In genomic region chr10:124688889-124689670, GRCh38 we compare ENCODE assay signal across 1 cellular context.
A peak's percentile ranks its signal among the peaks of the same experiment; 100 is the strongest.
TF ChIP-seq lines count a peak whose summit lies in the region.

No MANE protein-coding gene starts in this region.

TF ChIP-seq in GM12878, 131 proteins besides CTCF, POLR2A, EP300 and RAD21 (continued from another document and continues in another):
- TF ChIP-seq RELB (IDR thresholded peaks at IDR 0.05; ENCODE audit: low read depth) (peak; percentile 86; the same call in 1 of the 2 replicates), RAD51 (IDR thresholded peaks at IDR 0.05) (peak; percentile 59; the same call in 1 of the 2 replicates), SMARCA5 (IDR thresholded peaks at IDR 0.05) (no peak), CBX5 (IDR thresholded peaks at IDR 0.05; ENCODE audit: low read depth) (no peak), HSF1 (IDR thresholded peaks at IDR 0.05; ENCODE audit: low read depth, low read length) (no peak), YY1 (IDR thresholded peaks at IDR 0.05; ENCODE audit: low read depth, low read length) (0 out of 2 replicates have a peak, but pooled peaks have one; percentile 11), ZBTB40 (IDR thresholded peaks at IDR 0.05; ENCODE audit: borderline replicate concordance) (no peak), SIN3A (IDR thresholded peaks at IDR 0.05; ENCODE audit: low read depth, low read length) (peak; percentile 88), PRDM15 (CRISPR knock-in tag; IDR thresholded peaks at IDR 0.05) (no peak), E2F4 (IDR thresholded peaks at IDR 0.05; ENCODE audit: low read depth, low read length) (no peak), PAX5 (IDR thresholded peaks at IDR 0.05; ENCODE audit: borderline replicate concordance, low read depth, low read length) (peak; percentile 94), NR2C2 (IDR thresholded peaks at IDR 0.05; ENCODE audit: borderline replicate concordance, control insufficient read depth, insufficient read length, low read depth) (no peak), BHLHE40 (IDR thresholded peaks at IDR 0.05; ENCODE audit: borderline replicate concordance in 1 of 2, low read depth in 2 of 2, low read length in 1 of 2) (peak; percentile 83 to 87), SP1 (IDR thresholded peaks at IDR 0.05; ENCODE audit: low read depth, low read length) (peak; percentile 62), SPI1 (IDR thresholded peaks at IDR 0.05; ENCODE audit: borderline replicate concordance, insufficient read depth, low read depth, low read length) (no peak), MTA3 (IDR thresholded peaks at IDR 0.05; ENCODE audit: borderline replicate concordance, low read length) (no peak), PAX8 (IDR thresholded peaks at IDR 0.05) (no peak), MEF2A (IDR thresholded peaks at IDR 0.05; ENCODE audit: insufficient read depth, low read depth, low read length) (peak; percentile 76; the same call in 1 of the 2 replicates), GABPA (IDR thresholded peaks at IDR 0.05; ENCODE audit: low read depth) (no peak), ZNF274 (IDR thresholded peaks at IDR 0.05; ENCODE audit: insufficient read depth, insufficient read length) (no peak), YBX1 (IDR thresholded peaks at IDR 0.05) (no peak), CREB1 (IDR thresholded peaks at IDR 0.05; ENCODE audit: low read depth) (peak; percentile 47; the same call in 1 of the 2 replicates), POLR2AphosphoS5 (IDR thresholded peaks at IDR 0.05; ENCODE audit: low read length) (peak; percentile 33; the same call in 1 of the 2 replicates), PKNOX1 (IDR thresholded peaks at IDR 0.05) (peak; percentile 82), ZSCAN29 (IDR thresholded peaks at IDR 0.05) (no peak), GATAD2B (conservative IDR thresholded peaks at IDR 0.05; ENCODE audit: low read depth) (no peak; the same call in 1 of the 2 replicates), SIX5 (IDR thresholded peaks at IDR 0.05; ENCODE audit: low read depth, low read length, severe bottlenecking) (no peak), BACH1 (IDR thresholded peaks at IDR 0.05; ENCODE audit: borderline replicate concordance) (peak; percentile 99), ETV6 (conservative IDR thresholded peaks at IDR 0.05 in 1 of 2, IDR thresholded peaks at IDR 0.05 in 1 of 2; ENCODE audit: borderline replicate concordance in 1 of 2, low read depth in 1 of 2) (peak in 1 of 2 experiments; percentile 56; a peak in 1 of 4 replicates), ELK1 (IDR thresholded peaks at IDR 0.05; ENCODE audit: low read depth, low read length) (no peak), MXI1 (IDR thresholded peaks at IDR 0.05; ENCODE audit: low read depth, low read length) (peak; percentile 89), MTA2 (IDR thresholded peaks at IDR 0.05; ENCODE audit: low read depth) (peak; percentile 95), POU2F2 (IDR thresholded peaks at IDR 0.05; ENCODE audit: borderline replicate concordance, low read depth, low read length) (peak; percentile 72; the same call in 1 of the 3 replicates), PML (IDR thresholded peaks at IDR 0.05; ENCODE audit: low read length) (no peak), USF1 (IDR thresholded peaks at IDR 0.05; ENCODE audit: borderline replicate concordance, extremely low read length, insufficient read depth, low read depth, low read length) (no peak), BMI1 (IDR thresholded peaks at IDR 0.05; ENCODE audit: borderline replicate concordance) (peak; percentile 54; the same call in 1 of the 2 replicates), CBX3 (IDR thresholded peaks at IDR 0.05; ENCODE audit: borderline replicate concordance, low read depth) (no peak), CHD1 (IDR thresholded peaks at IDR 0.05; ENCODE audit: low read depth, low read length) (peak; percentile 56; the same call in 1 of the 2 replicates), NR2C1 (IDR thresholded peaks at IDR 0.05) (no peak), CHD4 (IDR thresholded peaks at IDR 0.05) (no peak), ZNF217 (IDR thresholded peaks at IDR 0.05) (peak; percentile 78), ZBED1 (IDR thresholded peaks at IDR 0.05; ENCODE audit: borderline replicate concordance) (peak; percentile 93), ZBTB33 (IDR thresholded peaks at IDR 0.05) (no peak)
